30 cellular contexts compared by ENCODE assay signal in genomic region chr18:3619222-3619621, GRCh38.
"Had no signal": no experiment of that assay in that cellular context is flagged by ENCODE, and none has a peak within 500 bp of the region (broad histone marks: within the 10 kb centered on the region; RNA-seq: fewer than 3 reads in every experiment).

No MANE protein-coding gene starts in this region.

- ATAC-seq: activated CD4-positive, CD25-positive, alpha-beta regulatory T cell treated with anti-CD3 and anti-CD28 coated beads, Interleukin-2, amount 50 U/mL, for 24 hours; activated T-cell treated with anti-CD3 and anti-CD28 coated beads, Interleukin-2, amount 50 U/mL, for 72 hours; sciatic nerve; stimulated activated effector memory CD8-positive, alpha-beta T cell treated with anti-CD3 and anti-CD28 coated beads, Interleukin-12 subunit alpha, Interleukin-12 subunit beta, amount 100 ng/mL, for 72 hours had no signal

- H3K27ac Mint-ChIP-seq: activated CD4-positive, alpha-beta memory T cell treated with anti-CD3 and anti-CD28 coated beads for 36 hours; activated T-cell treated with anti-CD3 and anti-CD28 coated beads, Interleukin-2, amount 50 U/mL, for 72 hours; naive B cell; nephron progenitor cell; stimulated activated effector memory CD8-positive, alpha-beta T cell treated with anti-CD3 and anti-CD28 coated beads, Interleukin-12 subunit alpha, Interleukin-12 subunit beta, amount 100 ng/mL, for 72 hours; stimulated activated naive CD8-positive, alpha-beta T cell treated with anti-CD3 and anti-CD28 coated beads, Interleukin-15, Interleukin-2, amounts not matched to agents 100 ng/mL and 50 ng/mL, for 24 hours; T-helper 1 cell treated with Interleukin-12 subunit alpha and Interleukin-12 subunit beta and Interleukin-4 antibody, amounts not matched to agents 30 μg/mL and 1 μg/mL, for 36 hours had no signal

- H3K36me3 ChIP-seq: breast epithelium, left ventricle myocardium inferior, pancreas, prostate gland, thoracic aorta, uterus had no signal

- H3K27me3 Mint-ChIP-seq: activated CD4-positive, alpha-beta memory T cell treated with anti-CD3 and anti-CD28 coated beads for 36 hours; activated CD4-positive, alpha-beta T cell treated with anti-CD3 and anti-CD28 coated beads, Interleukin-2, amount 10 ng/mL, durations not matched to agents 24 days and 14 days; central memory CD8-positive, alpha-beta T cell; stimulated activated naive CD8-positive, alpha-beta T cell treated with anti-CD3 and anti-CD28 coated beads, Interleukin-15, Interleukin-2, amounts not matched to agents 100 ng/mL and 50 ng/mL, for 24 hours; type B pancreatic cell had no signal

- H3K9me3 ChIP-seq: breast epithelium, pancreas, prostate gland, thoracic aorta, uterus had no signal

- H3K4me3 ChIP-seq: breast epithelium, left ventricle myocardium inferior, pancreas, prostate gland, skin epidermis, thoracic aorta, uterus had no signal

- H3K4me3 Mint-ChIP-seq: activated CD4-positive, alpha-beta memory T cell treated with anti-CD3 and anti-CD28 coated beads for 36 hours; activated CD4-positive, alpha-beta T cell treated with anti-CD3 and anti-CD28 coated beads, Interleukin-2, amount 10 ng/mL, durations not matched to agents 24 days and 14 days; activated T-cell treated with anti-CD3 and anti-CD28 coated beads, Interleukin-2, amount 50 U/mL, for 72 hours; central memory CD8-positive, alpha-beta T cell; naive B cell; nephron progenitor cell; stimulated activated effector memory CD8-positive, alpha-beta T cell treated with anti-CD3 and anti-CD28 coated beads, Interleukin-12 subunit alpha, Interleukin-12 subunit beta, amount 100 ng/mL, for 72 hours; stimulated activated naive CD8-positive, alpha-beta T cell treated with anti-CD3 and anti-CD28 coated beads, Interleukin-15, Interleukin-2, amounts not matched to agents 100 ng/mL and 50 ng/mL, for 24 hours; T-helper 1 cell treated with Interleukin-12 subunit alpha and Interleukin-12 subunit beta and Interleukin-4 antibody, amounts not matched to agents 30 μg/mL and 1 μg/mL, for 36 hours; type B pancreatic cell had no signal

- H3K27me3 ChIP-seq: breast epithelium, pancreas, uterus had no signal

- DNase-seq: activated CD4-positive, alpha-beta memory T cell treated with anti-CD3 and anti-CD28 coated beads for 36 hours; activated CD4-positive, alpha-beta T cell treated with anti-CD3 and anti-CD28 coated beads, Interleukin-2, amount 10 ng/mL, durations not matched to agents 24 days and 14 days; activated naive CD4-positive, alpha-beta T cell treated with Interleukin-2 at 50 U/mL for 16 hours; activated T-cell treated with anti-CD3 and anti-CD28 coated beads for 4 hours; activated T-cell treated with anti-CD3 and anti-CD28 coated beads, Interleukin-2, amount 50 U/mL, for 72 hours; effector CD8-positive, alpha-beta T cell; left ventricle myocardium inferior; naive B cell; nephron progenitor cell; pancreas; stimulated activated CD4-positive, alpha-beta T cell treated with anti-CD3 and anti-CD28 coated beads, Interleukin-12 subunit alpha, Interleukin-12 subunit beta, amount 100 ng/mL, for 4 hours; stimulated activated CD4-positive, alpha-beta T cell treated with anti-CD3 and anti-CD28 coated beads, Interleukin-4, amount 100 ng/mL, for 24 hours; SW 1271; T-helper 9 cell; uterus had no signal

- H3K9me3 Mint-ChIP-seq: activated CD4-positive, alpha-beta memory T cell treated with anti-CD3 and anti-CD28 coated beads for 36 hours; activated CD4-positive, alpha-beta T cell treated with anti-CD3 and anti-CD28 coated beads, Interleukin-2, amount 10 ng/mL, durations not matched to agents 24 days and 14 days; activated T-cell treated with anti-CD3 and anti-CD28 coated beads, Interleukin-2, amount 50 U/mL, for 72 hours; central memory CD8-positive, alpha-beta T cell; naive B cell; nephron progenitor cell; stimulated activated effector memory CD8-positive, alpha-beta T cell treated with anti-CD3 and anti-CD28 coated beads, Interleukin-12 subunit alpha, Interleukin-12 subunit beta, amount 100 ng/mL, for 72 hours; stimulated activated naive CD8-positive, alpha-beta T cell treated with anti-CD3 and anti-CD28 coated beads, Interleukin-15, Interleukin-2, amounts not matched to agents 100 ng/mL and 50 ng/mL, for 24 hours; T-helper 1 cell treated with Interleukin-12 subunit alpha and Interleukin-12 subunit beta and Interleukin-4 antibody, amounts not matched to agents 30 μg/mL and 1 μg/mL, for 36 hours; type B pancreatic cell had no signal

- FAIRE-seq: frontal cortex, islet of Langerhans, pancreas, TTC549 had no signal

- H3K4me1 Mint-ChIP-seq: central memory CD8-positive, alpha-beta T cell; naive B cell had no signal

- H3K27ac ChIP-seq: breast epithelium, left ventricle myocardium inferior, prostate gland, skin epidermis, thoracic aorta, uterus, VCaP had no signal

- H3K36me3 Mint-ChIP-seq: activated CD4-positive, alpha-beta memory T cell treated with anti-CD3 and anti-CD28 coated beads for 36 hours; naive B cell; stimulated activated effector memory CD8-positive, alpha-beta T cell treated with anti-CD3 and anti-CD28 coated beads, Interleukin-12 subunit alpha, Interleukin-12 subunit beta, amount 100 ng/mL, for 72 hours; type B pancreatic cell had no signal
